Comparison of ENCODE assay signal across 19 cellular contexts in genomic region chr5:9782806-9783560, GRCh38.
DNase-seq lines count a peak whose midpoint lies in the region; ATAC-seq, FAIRE-seq and TF ChIP-seq lines count a peak whose summit lies in the region.
"Had no signal": no experiment of that assay in that cellular context is flagged by ENCODE, and none has a peak within 500 bp of the region (broad histone marks: within the 10 kb centered on the region; RNA-seq: fewer than 3 reads in every experiment).

No MANE protein-coding gene starts in this region.

- H3K4me3 Mint-ChIP-seq in nephron, result no peak overlapping the region
- H3K4me3 Mint-ChIP-seq in activated CD4-positive, alpha-beta T cell treated with anti-CD3 and anti-CD28 coated beads, Interleukin-2, amount 10 ng/mL, durations not matched to agents 7 days and 5 days, result no peak overlapping the region
- H3K4me3 Mint-ChIP-seq: activated CD4-positive, alpha-beta memory T cell treated with anti-CD3 and anti-CD28 coated beads, Interleukin-2, amount 10 ng/mL, durations not matched to agents 7 days and 5 days; brain; CD8-positive, alpha-beta memory T cell; effector memory CD8-positive, alpha-beta T cell; naive thymus-derived CD8-positive, alpha-beta T cell had no signal

- no peak overlapping the region for H4K91ac ChIP-seq in H1 (replicated peaks; ENCODE audit: insufficient read length, low read length)

- TF ChIP-seq EP300 in H1 (IDR thresholded peaks at IDR 0.05; ENCODE audit: borderline replicate concordance in 1 of 2, low read depth in 2 of 2, low read length in 2 of 2), result no peak

- H3K18ac ChIP-seq in H1 (ENCODE audit: extremely low read depth, low read length), result no peak overlapping the region

- H2BK15ac ChIP-seq in H1 (ENCODE audit: low read length), result no peak overlapping the region

- peak; percentile 34 for DNase-seq in DMS 273 treated with DMSO at 0.1 percent for 48 hours (lab: John Stamatoyannopoulos, UW)
- peak; percentile 1 for DNase-seq in LHCN-M2 (ENCODE audit: low read depth)
- no peak for DNase-seq in H1 (ENCODE audit: low read depth in 1 of 2, low spot score in 2 of 2)
- DNase-seq in activated CD4-positive, alpha-beta T cell treated with anti-CD3 and anti-CD28 coated beads, Interleukin-2, amount 10 ng/mL, durations not matched to agents 7 days and 5 days, result no peak
- no peak for DNase-seq in HK-2 (ENCODE audit: unreplicated experiment)
- no peak for DNase-seq in stimulated activated CD8-positive, alpha-beta memory T cell treated with anti-CD3 and anti-CD28 coated beads, Interleukin-4, amount 100 ng/mL, for 48 hours
- DNase-seq: activated CD4-positive, alpha-beta memory T cell treated with anti-CD3 and anti-CD28 coated beads, Interleukin-2, amount 10 ng/mL, durations not matched to agents 7 days and 5 days; activated effector memory CD4-positive, alpha-beta T cell treated with anti-CD3 and anti-CD28 coated beads, Interleukin-2, amount 50 U/mL, for 16 hours; CD8-positive, alpha-beta memory T cell; effector memory CD8-positive, alpha-beta T cell; glutamatergic neuron; naive thymus-derived CD8-positive, alpha-beta T cell; NCI-H146; right cardiac atrium; Right ventricle myocardium superior; stimulated activated naive CD4-positive, alpha-beta T cell had no signal

- H4K5ac ChIP-seq in H1 (ENCODE audit: insufficient read length, low read depth, low read length), result no peak overlapping the region

- H3K27ac ChIP-seq in H1 (ENCODE audit: low read depth, low read length), result no peak overlapping the region

- no peaks in the 10 kb centered on the region for H4K20me1 ChIP-seq in H1 (replicated peaks in 1 of 2; ENCODE audit: control insufficient read depth in 1 of 2, insufficient read depth in 2 of 2, low read length in 2 of 2)

- H3K14ac ChIP-seq in H1 (ENCODE audit: insufficient read length), result no peak overlapping the region

- no peak overlapping the region for H3K4ac ChIP-seq in H1 (replicated peaks; ENCODE audit: insufficient read length, low read depth, low read length)

- no peaks in the 10 kb centered on the region for H3K79me1 ChIP-seq in H1 (ENCODE audit: low read depth, low read length)

- no peak overlapping the region for H2BK5ac ChIP-seq in H1 (ENCODE audit: low read depth, low read length)

- H3K36me3 Mint-ChIP-seq in nephron (ENCODE audit: low read depth), result peaks cover 3% of the 10 kb centered on the region
- H3K36me3 Mint-ChIP-seq in activated CD4-positive, alpha-beta T cell treated with anti-CD3 and anti-CD28 coated beads, Interleukin-2, amount 10 ng/mL, durations not matched to agents 7 days and 5 days (ENCODE audit: low read depth), result no peaks in the 10 kb centered on the region
- H3K36me3 Mint-ChIP-seq: CD8-positive, alpha-beta memory T cell had no signal

- no peak overlapping the region for H3K4me2 ChIP-seq in H1 (ENCODE audit: insufficient read depth in 1 of 2, low read depth in 2 of 2, low read length in 2 of 2)

- TF ChIP-seq CTCF in H1 (IDR thresholded peaks at IDR 0.05; ENCODE audit: control extremely low read depth in 1 of 3, insufficient read depth in 1 of 3, low read depth in 1 of 3, low read length in 3 of 3), result no peak
- TF ChIP-seq CTCF in nephron (IDR thresholded peaks at IDR 0.05; ENCODE audit: unreplicated experiment in 3 of 3), result no peak

- H3K4me1 ChIP-seq in H1 (replicated peaks in 1 of 4; ENCODE audit: control insufficient read depth in 3 of 4, insufficient read depth in 4 of 4, low read length in 3 of 4), result peaks cover 0 to 5% (median 3%) of the 10 kb centered on the region in 4 experiments; a peak in 2 of 7 replicates

- peaks cover 6% of the 10 kb centered on the region for H3K4me1 Mint-ChIP-seq in nephron
- H3K4me1 Mint-ChIP-seq in activated CD4-positive, alpha-beta T cell treated with anti-CD3 and anti-CD28 coated beads, Interleukin-2, amount 10 ng/mL, durations not matched to agents 7 days and 5 days, result no peaks in the 10 kb centered on the region
- H3K4me1 Mint-ChIP-seq: activated CD4-positive, alpha-beta memory T cell treated with anti-CD3 and anti-CD28 coated beads, Interleukin-2, amount 10 ng/mL, durations not matched to agents 7 days and 5 days; CD8-positive, alpha-beta memory T cell; naive thymus-derived CD8-positive, alpha-beta T cell had no signal

- POLR2A ChIA-PET in H1 (lab: Charles Lee; ENCODE audit: partially characterized antibody), result no interaction called here
- POLR2A ChIA-PET in activated CD4-positive, alpha-beta T cell treated with anti-CD3 and anti-CD28 coated beads, Interleukin-2, amount 10 ng/mL, durations not matched to agents 7 days and 5 days (lab: Charles Lee), result no interaction called here

- no peaks in the 10 kb centered on the region for H3K36me3 ChIP-seq in H1 (ENCODE audit: control insufficient read depth in 2 of 4, insufficient read depth in 4 of 4, low read length in 3 of 4)

- no peak for ATAC-seq in GM19023 (IDR thresholded peaks at IDR 0.05; ENCODE audit: unreplicated experiment)
- ATAC-seq: effector memory CD8-positive, alpha-beta T cell; naive thymus-derived CD8-positive, alpha-beta T cell; right cardiac atrium had no signal

- CTCF ChIA-PET in H1 (lab: Charles Lee; ENCODE audit: partially characterized antibody), result interaction anchor here (0.6 to 2.2 kb wide), 3 partner anchors 9 to 247 kb away, joined by 3 to 9 read pairs (median 4); no protein-coding TSS in a partner anchor
- CTCF ChIA-PET in activated CD4-positive, alpha-beta T cell treated with anti-CD3 and anti-CD28 coated beads, Interleukin-2, amount 10 ng/mL, durations not matched to agents 7 days and 5 days (lab: Charles Lee), result no interaction called here

- FAIRE-seq in H1 (lab: Jason Lieb, UNC), result no peak

- H3K27ac Mint-ChIP-seq in nephron, result peak overlapping the region; percentile 5 to 11 (median 7)
- H3K27ac Mint-ChIP-seq in activated CD4-positive, alpha-beta T cell treated with anti-CD3 and anti-CD28 coated beads, Interleukin-2, amount 10 ng/mL, durations not matched to agents 7 days and 5 days, result no peak overlapping the region
- H3K27ac Mint-ChIP-seq: activated CD4-positive, alpha-beta memory T cell treated with anti-CD3 and anti-CD28 coated beads, Interleukin-2, amount 10 ng/mL, durations not matched to agents 7 days and 5 days; CD8-positive, alpha-beta memory T cell; effector memory CD8-positive, alpha-beta T cell; naive thymus-derived CD8-positive, alpha-beta T cell had no signal

- no peaks in the 10 kb centered on the region for H3K27me3 ChIP-seq in H1 (replicated peaks in 1 of 4; ENCODE audit: control insufficient read depth in 3 of 4, extremely low read depth in 1 of 4, insufficient read depth in 3 of 4, low read length in 3 of 4)

- no peak overlapping the region for H3K9ac ChIP-seq in H1 (replicated peaks in 1 of 4; ENCODE audit: extremely low read depth in 1 of 4, low read depth in 3 of 4, low read length in 3 of 4)

- no peak overlapping the region for H2BK120ac ChIP-seq in H1 (replicated peaks; ENCODE audit: low read depth, low read length)

- no peaks in the 10 kb centered on the region for H3K79me2 ChIP-seq in H1 (ENCODE audit: control insufficient read depth in 1 of 2, insufficient read depth in 2 of 2, low read length in 2 of 2)

- no peak overlapping the region for H3K4me3 ChIP-seq in H1 (ENCODE audit: extremely low read depth in 1 of 4, insufficient read depth in 2 of 4, low read depth in 3 of 4, low read length in 4 of 4)

- no peak for TF ChIP-seq POLR2A in H1 (IDR thresholded peaks at IDR 0.05; ENCODE audit: control extremely low read depth in 1 of 2, low read depth in 2 of 2, low read length in 2 of 2)

- peaks cover 5% of the 10 kb centered on the region for H3K27me3 Mint-ChIP-seq in nephron (ENCODE audit: low read depth)
- H3K27me3 Mint-ChIP-seq in activated CD4-positive, alpha-beta T cell treated with anti-CD3 and anti-CD28 coated beads, Interleukin-2, amount 10 ng/mL, durations not matched to agents 7 days and 5 days, result no peaks in the 10 kb centered on the region
- H3K27me3 Mint-ChIP-seq: activated CD4-positive, alpha-beta memory T cell treated with anti-CD3 and anti-CD28 coated beads, Interleukin-2, amount 10 ng/mL, durations not matched to agents 7 days and 5 days; effector memory CD8-positive, alpha-beta T cell had no signal

- 82% methylated on average over 7 of the region's 7 CpGs; no CpG with 5 or more reads in 1 of the 2 experiments for WGBS in H1 (ENCODE audit: extremely low coverage in 1 of 2, insufficient coverage in 1 of 2, insufficient read length in 1 of 2, insufficient replicate concordance in 2 of 2, low coverage in 1 of 2, low lambda C conversion rate in 2 of 2, missing lambda C conversion rate in 1 of 2), 2 experiments

- H2BK12ac ChIP-seq in H1 (ENCODE audit: low read depth, low read length), result no peak overlapping the region

- TF ChIP-seq RAD21 in H1 (IDR thresholded peaks at IDR 0.05 in 1 of 2, conservative IDR thresholded peaks at IDR 0.05 in 1 of 2; ENCODE audit: low read depth in 2 of 2, low read length in 2 of 2), result no peak

- no peaks in the 10 kb centered on the region for H3K23me2 ChIP-seq in H1 (ENCODE audit: low read depth, low read length)

- no peak overlapping the region for H2BK20ac ChIP-seq in H1 (ENCODE audit: low read length)

- no peak overlapping the region for H4K8ac ChIP-seq in H1 (ENCODE audit: extremely low read depth, insufficient read depth, low read length)

- H2AFZ ChIP-seq in H1 (ENCODE audit: low read length), result peak overlapping the region; percentile 52

- peaks cover 31% of the 10 kb centered on the region for H3K9me3 Mint-ChIP-seq in nephron
- H3K9me3 Mint-ChIP-seq in activated CD4-positive, alpha-beta T cell treated with anti-CD3 and anti-CD28 coated beads, Interleukin-2, amount 10 ng/mL, durations not matched to agents 7 days and 5 days, result peaks cover 2% of the 10 kb centered on the region

- H3K9me3 ChIP-seq in H1 (ENCODE audit: insufficient read depth in 2 of 2, low read depth in 1 of 2, low read length in 1 of 2), result no peaks in the 10 kb centered on the region

- no peak overlapping the region for H3K23ac ChIP-seq in H1 (ENCODE audit: insufficient read length)

- H3K56ac ChIP-seq in H1 (replicated peaks; ENCODE audit: insufficient read length, low read depth, low read length), result no peak overlapping the region

- no peak overlapping the region for H2AK5ac ChIP-seq in H1 (ENCODE audit: low read depth, low read length)

TF ChIP-seq in H1, 55 proteins besides CTCF, POLR2A, EP300 and RAD21 (continues in another document):
- TF ChIP-seq SRF (IDR thresholded peaks at IDR 0.05; ENCODE audit: low read depth, low read length), result no peak
- no peak for TF ChIP-seq TEAD4 (IDR thresholded peaks at IDR 0.05; ENCODE audit: low read depth, low read length)
- TF ChIP-seq FOSL1 (IDR thresholded peaks at IDR 0.05; ENCODE audit: insufficient read depth, low read depth, low read length), result no peak
- TF ChIP-seq EZH2 (IDR thresholded peaks at IDR 0.05; ENCODE audit: low read depth, low read length, severe bottlenecking), result no peak
- TF ChIP-seq SUZ12 (IDR thresholded peaks at IDR 0.05; ENCODE audit: low read length), result no peak

Comparison
In these comparisons a context has a peak if more than half of its experiments do, and no peak if none do; other contexts are left out.
1. DNase-seq: peak in DMS 273 treated with DMSO at 0.1 percent for 48 hours (single experiment) and LHCN-M2 (single experiment); none in H1 (0 of 2), activated CD4-positive, alpha-beta T cell treated with anti-CD3 and anti-CD28 coated beads, Interleukin-2, amount 10 ng/mL, durations not matched to agents 7 days and 5 days (single experiment), HK-2 (single experiment) and stimulated activated CD8-positive, alpha-beta memory T cell treated with anti-CD3 and anti-CD28 coated beads, Interleukin-4, amount 100 ng/mL, for 48 hours (single experiment).